7 cellular contexts compared by ENCODE assay signal in genomic region chrX:129360175-129360574, GRCh38.
DNase-seq lines count a peak whose midpoint lies in the region; ATAC-seq and TF ChIP-seq lines count a peak whose summit lies in the region.

No MANE protein-coding gene starts in this region.

- no peak overlapping the region for H3K4me3 Mint-ChIP-seq in immature natural killer cell

- H3K36me3 Mint-ChIP-seq in immature natural killer cell, result no peaks in the 10 kb centered on the region

- TF ChIP-seq CTCF in PC-9 (conservative IDR thresholded peaks at IDR 0.05), result peak; percentile 81

- no peaks in the 10 kb centered on the region for H3K9me2 ChIP-seq in PC-9 (ENCODE audit: insufficient read depth)

- no peaks in the 10 kb centered on the region for H3F3A ChIP-seq in PC-9 (ENCODE audit: insufficient read depth, low read depth)

- no peaks in the 10 kb centered on the region for H4K20me1 ChIP-seq in PC-9 (ENCODE audit: insufficient read depth)

- no peaks in the 10 kb centered on the region for H3K27me3 ChIP-seq in PC-9 (ENCODE audit: insufficient read depth, low read depth)
- no peaks in the 10 kb centered on the region for H3K27me3 ChIP-seq in adipocyte (replicated peaks; ENCODE audit: control insufficient read depth, insufficient read depth, low read length)

- intact Hi-C loops in PC-9 (cut with micrococcal nuclease; ENCODE audit: unreplicated experiment), result loop anchor here (2.0 kb wide), 1 partner anchor 41 kb away; no protein-coding TSS in a partner anchor

- H3K4me2 ChIP-seq in PC-9, result no peak overlapping the region

- CTCF ChIA-PET in PC-9 (lab: Charles Lee), result no interaction called here

- ATAC-seq in GM21367 (IDR thresholded peaks at IDR 0.05; ENCODE audit: unreplicated experiment) (peak; percentile 96), HG03571 (IDR thresholded peaks at IDR 0.05; ENCODE audit: unreplicated experiment) (peak; percentile 62)

- H3K27ac Mint-ChIP-seq in immature natural killer cell, result no peak overlapping the region

- H3K36me3 ChIP-seq in PC-9 (ENCODE audit: low read depth) (no peaks in the 10 kb centered on the region), adipocyte (ENCODE audit: control insufficient read depth, insufficient read depth, low read length, severe bottlenecking) (no peaks in the 10 kb centered on the region)

- H3K4me1 Mint-ChIP-seq in immature natural killer cell, result no peaks in the 10 kb centered on the region

- H3K27me3 Mint-ChIP-seq in immature natural killer cell (ENCODE audit: low read depth in 3 of 3), result peaks cover 0 to 6% (median 2%) of the 10 kb centered on the region in 3 donors

- no peak overlapping the region for H3K9ac ChIP-seq in adipocyte (ENCODE audit: low read length)

- H3K27ac ChIP-seq in PC-9, result no peak overlapping the region

- no peak overlapping the region for H2AFZ ChIP-seq in PC-9

- H3K4me1 ChIP-seq in PC-9 (replicated peaks; ENCODE audit: insufficient read depth), result no peaks in the 10 kb centered on the region
- H3K4me1 ChIP-seq in adipocyte (ENCODE audit: control insufficient read depth, insufficient read depth, low read length), result peaks cover 12% of the 10 kb centered on the region

- POLR2A ChIA-PET in PC-9 (lab: Charles Lee; ENCODE audit: unreplicated experiment), result no interaction called here

- DNase-seq in G401 (ENCODE audit: low spot score), result peak; percentile 11
- DNase-seq in PC-9, result peak; percentile 37 to 38
- DNase-seq in adipocyte (ENCODE audit: low read depth), result peak; percentile 36
- DNase-seq in immature natural killer cell, result peak; percentile 3 to 19 (median 16)
- DNase-seq in stimulated activated CD4-positive, alpha-beta T cell treated with anti-CD3 and anti-CD28 coated beads, TNF-alpha, amount 100 ng/mL, for 24 hours (ENCODE audit: low read depth in 3 of 3), result peak; percentile 1 to 13 (median 2)

- no peaks in the 10 kb centered on the region for H3K79me2 ChIP-seq in PC-9 (ENCODE audit: low read depth)

- no peaks in the 10 kb centered on the region for H3K9me3 Mint-ChIP-seq in immature natural killer cell

- in situ Hi-C loops in G401 (cut with HindIII; ENCODE audit: low sequenced_read_pairs), result no loop called here

- H3K4me3 ChIP-seq in PC-9 (no peak overlapping the region), adipocyte (ENCODE audit: low read length) (no peak overlapping the region)

- no peaks in the 10 kb centered on the region for H3K9me3 ChIP-seq in PC-9 (ENCODE audit: insufficient read depth, low read depth)
- no peaks in the 10 kb centered on the region for H3K9me3 ChIP-seq in adipocyte (ENCODE audit: control insufficient read depth, low read length)

- no TSS peak for BruUV-seq in PC-9 (replicated peaks; lab: Mats Ljungman, UMichigan)
